31 cellular contexts compared by ENCODE assay signal in genomic region chr17:15161395-15161794, GRCh38.
"Had no signal": no experiment of that assay in that cellular context is flagged by ENCODE, and none has a peak within 500 bp of the region (broad histone marks: within the 10 kb centered on the region; RNA-seq: fewer than 3 reads in every experiment).

No MANE protein-coding gene starts in this region.

- ATAC-seq: activated CD8-positive, alpha-beta T cell treated with anti-CD3 and anti-CD28 coated beads for 36 hours; activated naive CD8-positive, alpha-beta T cell treated with anti-CD3 and anti-CD28 coated beads, Interleukin-2, amount 50 U/mL, for 24 hours; activated T-cell treated with anti-CD3 and anti-CD28 coated beads, Interleukin-2, amount 50 U/mL, for 4 hours; activated T-cell treated with anti-CD3 and anti-CD28 coated beads, Interleukin-2, amount 50 U/mL, for 72 hours; activated T-helper 17 cell treated with anti-CD3 and anti-CD28 coated beads, Interleukin-2, amount 50 U/mL, for 72 hours had no signal

- H3K27ac ChIP-seq: ascending aorta, cardiac muscle cell, VCaP had no signal

- FAIRE-seq: bronchial epithelial cell, TTC549 had no signal

- H3K27me3 ChIP-seq: ascending aorta, cardiac muscle cell had no signal

- H3K4me3 ChIP-seq: ascending aorta, cardiac muscle cell had no signal

- H3K36me3 ChIP-seq: ascending aorta, cardiac muscle cell had no signal

- H3K9me3 ChIP-seq: ascending aorta had no signal

- H3K4me1 ChIP-seq: ascending aorta had no signal

- DNase-seq: activated B cell treated with CpG ODN at 0.5 μM for 24 hours; activated CD4-positive, alpha-beta memory T cell treated with anti-CD3 and anti-CD28 coated beads for 36 hours; activated CD4-positive, alpha-beta T cell treated with anti-CD3 and anti-CD28 coated beads for 4 hours; activated CD4-positive, alpha-beta T cell treated with anti-CD3 and anti-CD28 coated beads, Interleukin-2, amount 10 ng/mL, durations not matched to agents 24 days and 14 days; activated CD4-positive, alpha-beta T cell treated with anti-CD3 and anti-CD28 coated beads, Interleukin-2, amount 50 U/mL, for 1 hour; activated CD4-positive, alpha-beta T cell treated with anti-CD3 and anti-CD28 coated beads, Interleukin-2, amount 50 U/mL, for 4 hours; activated CD4-positive, CD25-positive, alpha-beta regulatory T cell treated with anti-CD3 and anti-CD28 coated beads, Interleukin-2, amount 50 U/mL, for 72 hours; activated CD8-positive, alpha-beta memory T cell treated with anti-CD3 and anti-CD28 coated beads, Interleukin-2, amount 50 U/mL, for 4 hours; activated CD8-positive, alpha-beta T cell treated with anti-CD3 and anti-CD28 coated beads for 36 hours; activated effector memory CD4-positive, alpha-beta T cell treated with anti-CD3 and anti-CD28 coated beads, Interleukin-2, amount 50 U/mL, for 16 hours; activated naive CD4-positive, alpha-beta T cell treated with anti-CD3 and anti-CD28 coated beads, Interleukin-2, amount 10 ng/mL, durations not matched to agents 7 days and 5 days; activated naive CD4-positive, alpha-beta T cell treated with Interleukin-2 at 50 U/mL for 16 hours; activated naive CD8-positive, alpha-beta T cell treated with anti-CD3 and anti-CD28 coated beads, Interleukin-2, amount 10 ng/mL, durations not matched to agents 7 days and 5 days; activated naive CD8-positive, alpha-beta T cell treated with anti-CD3 and anti-CD28 coated beads, Interleukin-2, amount 50 U/mL, for 24 hours; activated T-cell treated with anti-CD3 and anti-CD28 coated beads for 4 hours; activated T-cell treated with anti-CD3 and anti-CD28 coated beads, Interleukin-2, amount 50 U/mL, for 1 hour; activated T-cell treated with anti-CD3 and anti-CD28 coated beads, Interleukin-2, amount 50 U/mL, for 4 hours; activated T-cell treated with anti-CD3 and anti-CD28 coated beads, Interleukin-2, amount 50 U/mL, for 72 hours; amygdala; anterior cingulate cortex; caudate nucleus; cerebellar nuclear complex; T-helper 1 cell; T-helper 2 cell; T-helper 9 cell had no signal
